Comparison of ENCODE assay signal across 1 cellular context in the genomic region with DNA sequence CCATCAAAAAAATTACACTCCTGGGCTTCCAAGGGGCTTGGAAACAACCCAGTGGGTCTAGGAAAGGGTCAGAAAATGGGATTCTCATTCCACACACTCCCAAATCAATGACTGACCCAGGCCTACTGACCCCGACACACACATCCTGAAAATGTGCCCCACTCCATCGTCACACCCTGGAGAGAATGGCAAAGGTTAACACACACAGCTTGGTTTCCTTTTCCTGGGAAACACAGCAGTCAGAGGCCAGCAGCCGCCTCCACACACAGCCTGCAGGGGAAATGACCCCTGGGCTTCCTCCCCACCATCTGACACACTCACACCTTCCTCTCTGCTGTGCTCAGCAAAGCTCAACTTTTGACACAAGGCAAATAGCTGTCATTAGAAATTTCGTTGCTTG.
TF ChIP-seq lines count a peak whose summit lies in the region.

No MANE protein-coding gene starts in this region.

TF ChIP-seq in HepG2, 621 proteins besides CTCF, POLR2A, EP300 and RAD21:
- TF ChIP-seq BCL3 (CRISPR knock-in tag; IDR thresholded peaks at IDR 0.05) (no peak), GABPA (IDR thresholded peaks at IDR 0.05; ENCODE audit: low read depth, low read length) (no peak), GABPA (CRISPR knock-in tag; IDR thresholded peaks at IDR 0.05; ENCODE audit: low read depth) (peak; percentile 10; the same call in 1 of the 2 replicates), ZNF776 (CRISPR knock-in tag; IDR thresholded peaks at IDR 0.05) (peak; percentile 31; the same call in 1 of the 2 replicates), POGZ (CRISPR knock-in tag; IDR thresholded peaks at IDR 0.05) (0 out of 2 replicates have a peak, but pooled peaks have one; percentile 49), NR2F6 (IDR thresholded peaks at IDR 0.05) (peak; percentile 34; the same call in 1 of the 2 replicates), NR2F6 (CRISPR knock-in tag; IDR thresholded peaks at IDR 0.05) (peak; percentile 47; the same call in 1 of the 2 replicates), ETV5 (CRISPR knock-in tag; IDR thresholded peaks at IDR 0.05; ENCODE audit: borderline replicate concordance) (0 out of 2 replicates have a peak, but pooled peaks have one; percentile 8), NFYC (CRISPR knock-in tag; IDR thresholded peaks at IDR 0.05) (no peak), ZSCAN22 (CRISPR knock-in tag; IDR thresholded peaks at IDR 0.05) (peak; percentile 81; the same call in 1 of the 2 replicates), ZNF589 (CRISPR knock-in tag; conservative IDR thresholded peaks at IDR 0.05) (no peak), ZBTB43 (CRISPR knock-in tag; conservative IDR thresholded peaks at IDR 0.05) (peak; percentile 67; the same call in 1 of the 2 replicates), MYPOP (CRISPR knock-in tag; IDR thresholded peaks at IDR 0.05) (no peak), ZBTB38 (CRISPR knock-in tag; IDR thresholded peaks at IDR 0.05) (peak; percentile 34; the same call in 1 of the 2 replicates), SAP130 (CRISPR knock-in tag; IDR thresholded peaks at IDR 0.05; ENCODE audit: low read depth) (peak; percentile 60), RARA (CRISPR knock-in tag; IDR thresholded peaks at IDR 0.05) (0 out of 2 replicates have a peak, but pooled peaks have one; percentile 27), HIVEP1 (CRISPR knock-in tag; IDR thresholded peaks at IDR 0.05) (0 out of 2 replicates have a peak, but pooled peaks have one; percentile 31), MAFK (conservative IDR thresholded peaks at IDR 0.05 in 1 of 2, IDR thresholded peaks at IDR 0.05 in 1 of 2; ENCODE audit: low read length in 2 of 2) (0 out of 4 replicates have a peak, but pooled peaks of 1 of the 2 experiments have one; percentile 17), IRF1 (CRISPR knock-in tag; IDR thresholded peaks at IDR 0.05; ENCODE audit: low read depth) (no peak), MAFF (IDR thresholded peaks at IDR 0.05; ENCODE audit: low read depth, low read length) (0 out of 2 replicates have a peak, but pooled peaks have one; percentile 4), ZNF263 (CRISPR knock-in tag; IDR thresholded peaks at IDR 0.05) (peak; percentile 73), SOX6 (IDR thresholded peaks at IDR 0.05) (no peak), SOX6 (CRISPR knock-in tag; IDR thresholded peaks at IDR 0.05) (peak; percentile 56; the same call in 1 of the 2 replicates), ZNF672 (CRISPR knock-in tag; IDR thresholded peaks at IDR 0.05) (no peak)
- TF ChIP-seq, protein P1, sequence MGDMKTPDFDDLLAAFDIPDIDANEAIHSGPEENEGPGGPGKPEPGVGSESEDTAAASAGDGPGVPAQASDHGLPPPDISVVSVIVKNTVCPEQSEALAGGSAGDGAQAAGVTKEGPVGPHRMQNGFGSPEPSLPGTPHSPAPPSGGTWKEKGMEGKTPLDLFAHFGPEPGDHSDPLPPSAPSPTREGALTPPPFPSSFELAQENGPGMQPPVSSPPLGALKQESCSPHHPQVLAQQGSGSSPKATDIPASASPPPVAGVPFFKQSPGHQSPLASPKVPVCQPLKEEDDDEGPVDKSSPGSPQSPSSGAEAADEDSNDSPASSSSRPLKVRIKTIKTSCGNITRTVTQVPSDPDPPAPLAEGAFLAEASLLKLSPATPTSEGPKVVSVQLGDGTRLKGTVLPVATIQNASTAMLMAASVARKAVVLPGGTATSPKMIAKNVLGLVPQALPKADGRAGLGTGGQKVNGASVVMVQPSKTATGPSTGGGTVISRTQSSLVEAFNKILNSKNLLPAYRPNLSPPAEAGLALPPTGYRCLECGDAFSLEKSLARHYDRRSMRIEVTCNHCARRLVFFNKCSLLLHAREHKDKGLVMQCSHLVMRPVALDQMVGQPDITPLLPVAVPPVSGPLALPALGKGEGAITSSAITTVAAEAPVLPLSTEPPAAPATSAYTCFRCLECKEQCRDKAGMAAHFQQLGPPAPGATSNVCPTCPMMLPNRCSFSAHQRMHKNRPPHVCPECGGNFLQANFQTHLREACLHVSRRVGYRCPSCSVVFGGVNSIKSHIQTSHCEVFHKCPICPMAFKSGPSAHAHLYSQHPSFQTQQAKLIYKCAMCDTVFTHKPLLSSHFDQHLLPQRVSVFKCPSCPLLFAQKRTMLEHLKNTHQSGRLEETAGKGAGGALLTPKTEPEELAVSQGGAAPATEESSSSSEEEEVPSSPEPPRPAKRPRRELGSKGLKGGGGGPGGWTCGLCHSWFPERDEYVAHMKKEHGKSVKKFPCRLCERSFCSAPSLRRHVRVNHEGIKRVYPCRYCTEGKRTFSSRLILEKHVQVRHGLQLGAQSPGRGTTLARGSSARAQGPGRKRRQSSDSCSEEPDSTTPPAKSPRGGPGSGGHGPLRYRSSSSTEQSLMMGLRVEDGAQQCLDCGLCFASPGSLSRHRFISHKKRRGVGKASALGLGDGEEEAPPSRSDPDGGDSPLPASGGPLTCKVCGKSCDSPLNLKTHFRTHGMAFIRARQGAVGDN (CRISPR knock-in tag; IDR thresholded peaks at IDR 0.05) = peak; percentile 39; the same call in 1 of the 2 replicates
- TF ChIP-seq, protein P2, sequence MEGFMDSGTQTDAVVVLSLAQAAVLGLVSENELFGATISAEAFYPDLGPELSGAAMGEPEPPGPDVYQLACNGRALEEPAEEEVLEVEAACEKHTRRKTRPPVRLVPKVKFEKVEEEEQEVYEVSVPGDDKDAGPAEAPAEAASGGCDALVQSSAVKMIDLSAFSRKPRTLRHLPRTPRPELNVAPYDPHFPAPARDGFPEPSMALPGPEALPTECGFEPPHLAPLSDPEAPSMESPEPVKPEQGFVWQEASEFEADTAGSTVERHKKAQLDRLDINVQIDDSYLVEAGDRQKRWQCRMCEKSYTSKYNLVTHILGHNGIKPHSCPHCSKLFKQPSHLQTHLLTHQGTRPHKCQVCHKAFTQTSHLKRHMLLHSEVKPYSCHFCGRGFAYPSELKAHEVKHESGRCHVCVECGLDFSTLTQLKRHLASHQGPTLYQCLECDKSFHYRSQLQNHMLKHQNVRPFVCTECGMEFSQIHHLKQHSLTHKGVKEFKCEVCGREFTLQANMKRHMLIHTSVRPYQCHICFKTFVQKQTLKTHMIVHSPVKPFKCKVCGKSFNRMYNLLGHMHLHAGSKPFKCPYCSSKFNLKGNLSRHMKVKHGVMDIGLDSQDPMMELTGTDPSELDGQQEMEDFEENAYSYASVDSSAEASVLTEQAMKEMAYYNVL (CRISPR knock-in tag; IDR thresholded peaks at IDR 0.05; ENCODE audit: borderline replicate concordance) = peak; percentile 60; the same call in 1 of the 2 replicates
- TF ChIP-seq, protein P3, sequence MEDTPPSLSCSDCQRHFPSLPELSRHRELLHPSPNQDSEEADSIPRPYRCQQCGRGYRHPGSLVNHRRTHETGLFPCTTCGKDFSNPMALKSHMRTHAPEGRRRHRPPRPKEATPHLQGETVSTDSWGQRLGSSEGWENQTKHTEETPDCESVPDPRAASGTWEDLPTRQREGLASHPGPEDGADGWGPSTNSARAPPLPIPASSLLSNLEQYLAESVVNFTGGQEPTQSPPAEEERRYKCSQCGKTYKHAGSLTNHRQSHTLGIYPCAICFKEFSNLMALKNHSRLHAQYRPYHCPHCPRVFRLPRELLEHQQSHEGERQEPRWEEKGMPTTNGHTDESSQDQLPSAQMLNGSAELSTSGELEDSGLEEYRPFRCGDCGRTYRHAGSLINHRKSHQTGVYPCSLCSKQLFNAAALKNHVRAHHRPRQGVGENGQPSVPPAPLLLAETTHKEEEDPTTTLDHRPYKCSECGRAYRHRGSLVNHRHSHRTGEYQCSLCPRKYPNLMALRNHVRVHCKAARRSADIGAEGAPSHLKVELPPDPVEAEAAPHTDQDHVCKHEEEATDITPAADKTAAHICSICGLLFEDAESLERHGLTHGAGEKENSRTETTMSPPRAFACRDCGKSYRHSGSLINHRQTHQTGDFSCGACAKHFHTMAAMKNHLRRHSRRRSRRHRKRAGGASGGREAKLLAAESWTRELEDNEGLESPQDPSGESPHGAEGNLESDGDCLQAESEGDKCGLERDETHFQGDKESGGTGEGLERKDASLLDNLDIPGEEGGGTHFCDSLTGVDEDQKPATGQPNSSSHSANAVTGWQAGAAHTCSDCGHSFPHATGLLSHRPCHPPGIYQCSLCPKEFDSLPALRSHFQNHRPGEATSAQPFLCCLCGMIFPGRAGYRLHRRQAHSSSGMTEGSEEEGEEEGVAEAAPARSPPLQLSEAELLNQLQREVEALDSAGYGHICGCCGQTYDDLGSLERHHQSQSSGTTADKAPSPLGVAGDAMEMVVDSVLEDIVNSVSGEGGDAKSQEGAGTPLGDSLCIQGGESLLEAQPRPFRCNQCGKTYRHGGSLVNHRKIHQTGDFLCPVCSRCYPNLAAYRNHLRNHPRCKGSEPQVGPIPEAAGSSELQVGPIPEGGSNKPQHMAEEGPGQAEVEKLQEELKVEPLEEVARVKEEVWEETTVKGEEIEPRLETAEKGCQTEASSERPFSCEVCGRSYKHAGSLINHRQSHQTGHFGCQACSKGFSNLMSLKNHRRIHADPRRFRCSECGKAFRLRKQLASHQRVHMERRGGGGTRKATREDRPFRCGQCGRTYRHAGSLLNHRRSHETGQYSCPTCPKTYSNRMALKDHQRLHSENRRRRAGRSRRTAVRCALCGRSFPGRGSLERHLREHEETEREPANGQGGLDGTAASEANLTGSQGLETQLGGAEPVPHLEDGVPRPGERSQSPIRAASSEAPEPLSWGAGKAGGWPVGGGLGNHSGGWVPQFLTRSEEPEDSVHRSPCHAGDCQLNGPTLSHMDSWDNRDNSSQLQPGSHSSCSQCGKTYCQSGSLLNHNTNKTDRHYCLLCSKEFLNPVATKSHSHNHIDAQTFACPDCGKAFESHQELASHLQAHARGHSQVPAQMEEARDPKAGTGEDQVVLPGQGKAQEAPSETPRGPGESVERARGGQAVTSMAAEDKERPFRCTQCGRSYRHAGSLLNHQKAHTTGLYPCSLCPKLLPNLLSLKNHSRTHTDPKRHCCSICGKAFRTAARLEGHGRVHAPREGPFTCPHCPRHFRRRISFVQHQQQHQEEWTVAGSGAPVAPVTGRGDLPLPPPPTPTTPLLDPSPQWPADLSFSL (CRISPR knock-in tag; IDR thresholded peaks at IDR 0.05) = peak; percentile 61; the same call in 1 of the 2 replicates
- TF ChIP-seq, protein P4, sequence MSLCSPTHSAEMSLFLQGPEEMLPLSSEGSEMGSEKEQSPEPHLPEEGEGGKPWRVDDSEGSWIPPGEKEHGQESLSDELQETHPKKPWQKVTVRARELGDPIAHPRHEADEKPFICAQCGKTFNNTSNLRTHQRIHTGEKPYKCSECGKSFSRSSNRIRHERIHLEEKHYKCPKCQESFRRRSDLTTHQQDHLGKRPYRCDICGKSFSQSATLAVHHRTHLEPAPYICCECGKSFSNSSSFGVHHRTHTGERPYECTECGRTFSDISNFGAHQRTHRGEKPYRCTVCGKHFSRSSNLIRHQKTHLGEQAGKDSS (CRISPR knock-in tag; IDR thresholded peaks at IDR 0.05; ENCODE audit: borderline replicate concordance, low read depth) = no peak
TF ChIP-seq in HepG2: peak in this region for 18.
